In the genomic region with DNA sequence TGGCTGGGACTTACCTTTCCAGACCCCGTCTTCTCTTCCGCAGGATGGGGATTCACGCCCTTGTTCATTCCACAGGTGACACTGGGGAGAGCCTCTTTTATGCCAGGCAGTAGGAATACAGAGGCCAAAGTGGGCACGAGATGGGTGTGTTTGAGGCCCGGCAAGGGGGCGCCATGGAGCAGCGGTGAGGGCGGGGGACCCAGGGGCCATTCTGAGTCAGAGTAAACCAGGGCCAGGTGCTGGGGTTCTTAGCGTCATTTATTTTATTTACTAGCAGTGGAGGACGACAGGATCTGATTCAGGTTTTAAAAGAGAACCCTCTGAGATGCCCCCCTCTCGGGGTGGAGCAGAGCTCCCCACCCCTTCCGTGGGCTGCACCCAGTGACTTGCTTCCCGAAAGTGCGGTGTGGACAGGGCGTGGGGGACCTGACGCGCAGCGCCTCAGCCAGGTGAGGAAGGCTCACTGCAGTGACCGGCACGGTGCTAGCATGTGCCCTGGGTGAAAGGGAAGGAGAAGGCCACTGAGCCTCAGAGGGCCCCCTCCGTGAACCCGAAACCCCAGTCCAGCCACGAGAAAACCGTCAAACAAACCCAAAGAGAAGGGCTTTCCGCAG, we compare ENCODE assay signal across 8 cellular contexts. TPM values are rescaled to one million over a fixed set of nuclear protein-coding genes. Genes with fewer than 3 reads are reported as not detected.
"Had no signal": no experiment of that assay in that cellular context is flagged by ENCODE, and none has a peak within 500 bp of the region (broad histone marks: within the 10 kb centered on the region; RNA-seq: fewer than 3 reads in every experiment).

No MANE protein-coding gene starts in this region.

RNA-seq across cellular contexts. Expression of a gene that starts 20.9 kb away (rescaled TPM):
- total RNA-seq: activated CD4-positive, alpha-beta memory T cell treated with anti-CD3 and anti-CD28 coated beads for 36 hours; activated CD4-positive, alpha-beta T cell treated with anti-CD3 and anti-CD28 coated beads, Interleukin-2, amount 10 ng/mL, durations not matched to agents 24 days and 14 days; activated naive CD4-positive, alpha-beta T cell treated with anti-CD3 and anti-CD28 coated beads for 36 hours; left lobe of liver; osteocyte; stomach had no signal
- polyA plus RNA-seq: esophagus, immature natural killer cell, stomach had no signal
